ENCODE assay signal across 2 cellular contexts in genomic region chr14:93239869-93240677, GRCh38.
TF ChIP-seq lines count a peak whose summit lies in the region.

No MANE protein-coding gene starts in this region.

TF ChIP-seq in A549, 52 proteins besides CTCF, POLR2A, EP300 and RAD21:
- peak; percentile 85 for TF ChIP-seq JUNB (IDR thresholded peaks at IDR 0.05)
- TF ChIP-seq ATOH8 (CRISPR knock-in tag; IDR thresholded peaks at IDR 0.05; ENCODE audit: low read depth), result peak; percentile 37; the same call in 1 of the 2 replicates
- TF ChIP-seq TFCP2L1 (CRISPR knock-in tag; IDR thresholded peaks at IDR 0.05), result no peak
- TF ChIP-seq BHLHE40 (IDR thresholded peaks at IDR 0.05; ENCODE audit: low read depth, low read length), result no peak
- TF ChIP-seq ZSCAN20 (CRISPR knock-in tag; IDR thresholded peaks at IDR 0.05), result no peak
- TF ChIP-seq ZNF302 (CRISPR knock-in tag; IDR thresholded peaks at IDR 0.05), result no peak
- TF ChIP-seq MAX (IDR thresholded peaks at IDR 0.05), result peak; percentile 91
- TF ChIP-seq HMGXB4 (CRISPR knock-in tag; IDR thresholded peaks at IDR 0.05; ENCODE audit: borderline replicate concordance), result no peak
- TF ChIP-seq E2F6 (IDR thresholded peaks at IDR 0.05; ENCODE audit: borderline replicate concordance, low read depth), result peak; percentile 94
- TF ChIP-seq FOSL2 (IDR thresholded peaks at IDR 0.05), result peak; percentile 90
- peak; percentile 95 for TF ChIP-seq FOSL2 (CRISPR knock-in tag; IDR thresholded peaks at IDR 0.05)
- TF ChIP-seq RFX5 (IDR thresholded peaks at IDR 0.05), result no peak
- TF ChIP-seq KDM5A (IDR thresholded peaks at IDR 0.05), result no peak
- 0 out of 2 replicates have a peak, but pooled peaks have one; percentile 39 for TF ChIP-seq HOXB13 (CRISPR knock-in tag; IDR thresholded peaks at IDR 0.05; ENCODE audit: low read depth)
- TF ChIP-seq EHF (CRISPR knock-in tag; IDR thresholded peaks at IDR 0.05), result no peak
- TF ChIP-seq NFE2L2 (conservative IDR thresholded peaks at IDR 0.05; ENCODE audit: low read length), result no peak
- peak; percentile 67; the same call in 1 of the 2 replicates for TF ChIP-seq GATA3 (IDR thresholded peaks at IDR 0.05; ENCODE audit: borderline replicate concordance)
- TF ChIP-seq CEBPB (IDR thresholded peaks at IDR 0.05), result 0 out of 4 replicates have a peak, but pooled peaks of 1 of the 2 experiments have one; percentile 34
- TF ChIP-seq POLR2AphosphoS2 (conservative IDR thresholded peaks at IDR 0.05; ENCODE audit: low read length), result no peak
- no peak for TF ChIP-seq MAFK (IDR thresholded peaks at IDR 0.05; ENCODE audit: partially characterized antibody)
- TF ChIP-seq CHD4 (IDR thresholded peaks at IDR 0.05; ENCODE audit: borderline replicate concordance), result no peak
- TF ChIP-seq JUN (IDR thresholded peaks at IDR 0.05), result peak in 1 of 2 experiments; percentile 43; a peak in 2 of 5 replicates
- TF ChIP-seq KDM1A (IDR thresholded peaks at IDR 0.05; ENCODE audit: low read depth), result no peak

TF ChIP-seq in GM23338, 12 proteins besides CTCF, POLR2A, EP300 and RAD21:
- TF ChIP-seq JUNB (IDR thresholded peaks at IDR 0.05; ENCODE audit: unreplicated experiment) (no peak), NANOG (IDR thresholded peaks at IDR 0.05; ENCODE audit: borderline replicate concordance) (no peak), CREB1 (CRISPR knock-in tag; IDR thresholded peaks at IDR 0.05; ENCODE audit: low read depth) (no peak), EZH2 (IDR thresholded peaks at IDR 0.05; ENCODE audit: low read depth, unreplicated experiment) (no peak), REST (IDR thresholded peaks at IDR 0.05; ENCODE audit: unreplicated experiment) (no peak), ZNF331 (CRISPR knock-in tag; IDR thresholded peaks at IDR 0.05; ENCODE audit: low read depth) (no peak)
